Comparison of ENCODE assay signal across 8 cellular contexts in genomic region chr3:149339931-149340309, GRCh38. TPM values are rescaled to one million over a fixed set of nuclear protein-coding genes. Genes with fewer than 3 reads are reported as not detected.
DNase-seq lines count a peak whose midpoint lies in the region; ATAC-seq and TF ChIP-seq lines count a peak whose summit lies in the region.

No MANE protein-coding gene starts in this region.

- no peak overlapping the region for H4K91ac ChIP-seq in H9 (ENCODE audit: insufficient read length, low read depth, low read length)

- H2BK120ac ChIP-seq in H9 (ENCODE audit: low read depth, low read length, poor library complexity, severe bottlenecking) = no peak overlapping the region

- peak overlapping the region in 1 of 3 experiments; percentile 15; a peak in 3 of 7 replicates for H3K27ac Mint-ChIP-seq in H9
- no peak overlapping the region for H3K27ac Mint-ChIP-seq in activated T-cell treated with anti-CD3 and anti-CD28 coated beads, Interleukin-2, amount 50 U/mL, for 24 hours

- H3K4ac ChIP-seq in H9 (ENCODE audit: low read depth, low read length) = no peak overlapping the region

- no peaks in the 10 kb centered on the region for H3K79me2 ChIP-seq in H9 (ENCODE audit: insufficient read depth, low read length)

- no peak for TF ChIP-seq POLR2A in ovary (IDR thresholded peaks at IDR 0.05)

- no peak overlapping the region for H3K4me3 ChIP-seq in ovary

- no peak overlapping the region for H3K4me3 Mint-ChIP-seq in H9
- H3K4me3 Mint-ChIP-seq in activated T-cell treated with anti-CD3 and anti-CD28 coated beads, Interleukin-2, amount 50 U/mL, for 24 hours = no peak overlapping the region

- no peaks in the 10 kb centered on the region for H3K36me3 Mint-ChIP-seq in H9 (ENCODE audit: insufficient read depth in 1 of 3, low read depth in 3 of 3)
- H3K36me3 Mint-ChIP-seq in activated T-cell treated with anti-CD3 and anti-CD28 coated beads, Interleukin-2, amount 50 U/mL, for 24 hours (ENCODE audit: low read depth) = no peaks in the 10 kb centered on the region

- no peak overlapping the region for H4K5ac ChIP-seq in H9 (ENCODE audit: insufficient read length, low read depth, low read length)

- no peak overlapping the region for H3K9ac ChIP-seq in H9 (ENCODE audit: extremely low read depth, insufficient read length, low read length)

- no peak overlapping the region for H2AK5ac ChIP-seq in H9 (ENCODE audit: insufficient read length, low read length)

- no peak for TF ChIP-seq EP300 in ovary (IDR thresholded peaks at IDR 0.05)

- WGBS in H9 (ENCODE audit: extremely low coverage, insufficient read length, low lambda C conversion rate) = no CpG with 5 or more reads among the region's 5 CpGs
- 1 to 3% (median 2%) methylated on average over 5 of the region's 5 CpGs for WGBS in ovary, 3 donors

- no peak overlapping the region for H3K4me2 ChIP-seq in H9 (ENCODE audit: insufficient read depth, insufficient read length, low read length)

- DNase-seq in H9 (peak; percentile 83), RPMI7951 (ENCODE audit: low read depth) (peak; percentile 99), fibroblast of peridontal ligament (ENCODE audit: extremely low read depth) (peak; percentile 93), ovary (peak; percentile 61 to 80 (median 78)), hippocampal formation (lab: John Stamatoyannopoulos, UW) (no peak), globus pallidus (ENCODE audit: low spot score) (no peak)
- DNase-seq in activated T-cell treated with anti-CD3 and anti-CD28 coated beads, Interleukin-2, amount 50 U/mL, for 24 hours = no peak

- no peaks in the 10 kb centered on the region for H3K9me3 Mint-ChIP-seq in H9
- H3K9me3 Mint-ChIP-seq in activated T-cell treated with anti-CD3 and anti-CD28 coated beads, Interleukin-2, amount 50 U/mL, for 24 hours = no peaks in the 10 kb centered on the region

- H3K79me1 ChIP-seq in H9 (ENCODE audit: insufficient read depth, low read depth, low read length, poor library complexity, severe bottlenecking) = no peaks in the 10 kb centered on the region

- H3K36me3 ChIP-seq in ovary = no peaks in the 10 kb centered on the region

- no peak overlapping the region for H3K18ac ChIP-seq in H9 (ENCODE audit: insufficient read length, low read depth, low read length)

- ATAC-seq in GM21529 (IDR thresholded peaks at IDR 0.05; ENCODE audit: unreplicated experiment) = no peak

- no peaks in the 10 kb centered on the region for H3K27me3 Mint-ChIP-seq in H9 (ENCODE audit: low read depth)
- peaks cover 38% of the 10 kb centered on the region for H3K27me3 Mint-ChIP-seq in activated T-cell treated with anti-CD3 and anti-CD28 coated beads, Interleukin-2, amount 50 U/mL, for 24 hours

- peaks cover 15 to 25% of the 10 kb centered on the region in 2 experiments for H3K4me1 Mint-ChIP-seq in H9
- H3K4me1 Mint-ChIP-seq in activated T-cell treated with anti-CD3 and anti-CD28 coated beads, Interleukin-2, amount 50 U/mL, for 24 hours (ENCODE audit: low read depth) = no peaks in the 10 kb centered on the region

- no peak overlapping the region for H3K56ac ChIP-seq in H9 (ENCODE audit: insufficient read length, low read depth, low read length)

- no peak overlapping the region for H3T11ph ChIP-seq in H9 (ENCODE audit: low read length)

- no peaks in the 10 kb centered on the region for H4K20me1 ChIP-seq in H9 (ENCODE audit: control insufficient read depth, insufficient read depth, insufficient read length)

- H4K8ac ChIP-seq in H9 (replicated peaks; ENCODE audit: insufficient read length, low read depth, low read length) = no peak overlapping the region

- no peak overlapping the region for H2BK15ac ChIP-seq in H9 (ENCODE audit: low read depth, low read length)

- TF ChIP-seq CTCF in H9 (conservative IDR thresholded peaks at IDR 0.05) (no peak), ovary (IDR thresholded peaks at IDR 0.05) (no peak)

- H3K14ac ChIP-seq in H9 (ENCODE audit: insufficient read depth, low read length) = no peak overlapping the region

- intact Hi-C loops in ovary (cut with DNase I) = no loop called here

- peaks cover 2% of the 10 kb centered on the region; the same call in 1 of the 2 replicates for H3K4me1 ChIP-seq in H9 (ENCODE audit: insufficient read depth, low read length)
- peaks cover 9% of the 10 kb centered on the region for H3K4me1 ChIP-seq in ovary (ENCODE audit: insufficient read depth)

- no peak overlapping the region for H2BK12ac ChIP-seq in H9 (ENCODE audit: insufficient read length, low read depth, low read length)

- no peak overlapping the region for H2AFZ ChIP-seq in H9 (ENCODE audit: low read length)

- H3K9me3 ChIP-seq in H9 (ENCODE audit: control insufficient read depth, low read depth, low read length) (no peaks in the 10 kb centered on the region), ovary (no peaks in the 10 kb centered on the region)

- H3K27me3 ChIP-seq in H9 (ENCODE audit: insufficient read depth, low read length) (no peaks in the 10 kb centered on the region), ovary (no peaks in the 10 kb centered on the region)

- no peak overlapping the region for H3K23ac ChIP-seq in H9 (ENCODE audit: insufficient read length, low read depth, low read length)

- no peak overlapping the region for H2BK20ac ChIP-seq in H9 (ENCODE audit: low read depth, low read length, poor library complexity, severe bottlenecking)

- H3K27ac ChIP-seq in H9 (ENCODE audit: insufficient read length, low read depth, low read length) (no peak overlapping the region), ovary (peak overlapping the region in 1 of 2 donors; percentile 72)

- H3K23me2 ChIP-seq in H9 (ENCODE audit: insufficient read length, low read depth, low read length, poor library complexity, severe bottlenecking) = no peaks in the 10 kb centered on the region

- no peak overlapping the region for H2BK5ac ChIP-seq in H9 (ENCODE audit: insufficient read length, low read length)

RNA-seq across cellular contexts. Expression of gene TM4SF18, which starts 6.5 kb away (rescaled TPM):
- total RNA-seq in H9 (2021) = 8.1 and 9.8 TPM in 2 replicates
- 5.2 and 5.8 TPM in 2 replicates for total RNA-seq in RPMI7951 (2014; rRNA removed; shearing (Covaris generic))
- total RNA-seq in ovary = 1 to 10 TPM; 2.4 to 7.3 (median 4.7) TPM
- 10 to 100 TPM in 1 of 2 donors, 1 to 10 TPM in 1; 7.0 to 16.3 TPM for polyA plus RNA-seq in ovary

RNA-seq across cellular contexts. Expression of gene TM4SF1, which starts 37.5 kb away (rescaled TPM):
- total RNA-seq in H9 (2021) = 1.2 and 2.2 TPM in 2 replicates
- total RNA-seq in RPMI7951 (2014; rRNA removed; shearing (Covaris generic)) = 87.2 and 94.1 TPM in 2 replicates
- total RNA-seq in ovary = 100 to 1,000 TPM in 1 of 7 donors, 10 to 100 TPM in 6; 35.6 to 207 (median 54.9) TPM
- polyA plus RNA-seq in ovary = 100 to 1,000 TPM; 103 to 184 TPM

Comparison
In these comparisons a context has a peak if more than half of its experiments do, and no peak if none do; other contexts are left out.
1. DNase-seq: peak in H9 (single experiment), RPMI7951 (single experiment), fibroblast of peridontal ligament (single experiment) and ovary (5 of 5); none in hippocampal formation (0 of 2), activated T-cell treated with anti-CD3 and anti-CD28 coated beads, Interleukin-2, amount 50 U/mL, for 24 hours (single experiment) and globus pallidus (single experiment).
2. RNA of gene TM4SF1, which starts 37.5 kb away (total RNA-seq): 87.2 to 94.1 TPM in RPMI7951 and 35.6 to 207 TPM in ovary; 1.2 to 2.2 TPM in H9; every median in the first group is over 10 times any median in the second.